ENCODE assay signal across 8 cellular contexts in genomic region chr1:243850368-243851128, GRCh38. TPM values are rescaled to one million over a fixed set of nuclear protein-coding genes. Genes with fewer than 3 reads are reported as not detected.
DNase-seq lines count a peak whose midpoint lies in the region; FAIRE-seq and TF ChIP-seq lines count a peak whose summit lies in the region.

No MANE protein-coding gene starts in this region.

- no peak for FAIRE-seq in GM12891 (lab: Jason Lieb, UNC)

- in situ Hi-C loops in astrocyte of the cerebellum (cut with HindIII; ENCODE audit: low sequenced_read_pairs), result no loop called here

- no peaks in the 10 kb centered on the region for H3K9me3 Mint-ChIP-seq in HFFc6

- H3K4me3 ChIP-seq in astrocyte of the cerebellum (ENCODE audit: low read depth, low read length) (peak overlapping the region; percentile 62), retinal pigment epithelial cell (ENCODE audit: low read length) (peak overlapping the region; percentile 76)

- H3K4me3 Mint-ChIP-seq in HFFc6, result peak overlapping the region; percentile 95

- peak overlapping the region; percentile 91 for H3K27ac Mint-ChIP-seq in HFFc6

- DNase-seq in GM12891 (ENCODE audit: insufficient read length, low spot score), result peak; percentile 45
- DNase-seq in HFFc6, result peak; percentile 79
- DNase-seq in NCI-H1092 treated with DMSO at 0.1 percent for 48 hours (lab: John Stamatoyannopoulos, UW), result peak; percentile 92
- peak; percentile 87 for DNase-seq in T-helper 22 cell (ENCODE audit: low read depth)
- peak; percentile 52 for DNase-seq in astrocyte of the cerebellum (ENCODE audit: low read depth)
- peak; percentile 67 to 85 for DNase-seq in hippocampal formation (lab: John Stamatoyannopoulos, UW)
- DNase-seq in retinal pigment epithelial cell (ENCODE audit: low read depth), result peak; percentile 46
- no peak for DNase-seq in HT-29 (ENCODE audit: low spot score)

- TF ChIP-seq CTCF in HFFc6 (IDR thresholded peaks at IDR 0.05) (no peak), astrocyte of the cerebellum (IDR thresholded peaks at IDR 0.05; ENCODE audit: low read depth, low read length, missing control alignments) (no peak), retinal pigment epithelial cell (conservative IDR thresholded peaks at IDR 0.05; ENCODE audit: low read depth, low read length) (no peak)

- no peak for TF ChIP-seq POLR2A in GM12891 (IDR thresholded peaks at IDR 0.05; ENCODE audit: low read depth, low read length)

- peaks cover 37% of the 10 kb centered on the region for H3K4me1 Mint-ChIP-seq in HFFc6 (ENCODE audit: low read depth)

- H3K27me3 Mint-ChIP-seq in HFFc6 (ENCODE audit: insufficient read depth), result no peaks in the 10 kb centered on the region

- H3K36me3 Mint-ChIP-seq in HFFc6 (ENCODE audit: low read depth), result no peaks in the 10 kb centered on the region

TF ChIP-seq in GM12891, 5 proteins besides CTCF, POLR2A, EP300 and RAD21:
- no peak for TF ChIP-seq TAF1 (IDR thresholded peaks at IDR 0.05; ENCODE audit: low read depth, low read length)
- TF ChIP-seq POU2F2 (IDR thresholded peaks at IDR 0.05; ENCODE audit: low read depth, low read length), result no peak
- TF ChIP-seq SPI1 (IDR thresholded peaks at IDR 0.05; ENCODE audit: low read depth, low read length), result no peak
- no peak for TF ChIP-seq POLR2AphosphoS5 (IDR thresholded peaks at IDR 0.05; ENCODE audit: low read depth, low read length)
- no peak for TF ChIP-seq PAX5 (IDR thresholded peaks at IDR 0.05; ENCODE audit: insufficient read depth, low read length, severe bottlenecking)

RNA-seq across cellular contexts. Expression of gene AKT3, which starts 0.5 kb away (rescaled TPM):
- polyA plus RNA-seq in GM12891 (2012; ENCODE audit: low read depth, missing spikeins), result 0.31 TPM
- 10 to 100 TPM; 66.8 to 85.4 (median 75.1) TPM for total RNA-seq in HFFc6 (2021; fragmentation: NEBNext Ultra II Directional; extraction: Animal tissue kit (Norgen Biotek cat#: 25700))
- not detected in 2 replicates for total RNA-seq in HT-29 (2014; rRNA removed; shearing (Covaris generic))

Comparison
In these comparisons a context has a peak if more than half of its experiments do, and no peak if none do; other contexts are left out.
1. RNA of gene AKT3, which starts 0.5 kb away (total RNA-seq): 66.8 to 85.4 TPM in HFFc6; not detected in HT-29; every median in the first group is over 10 times any median in the second.